ENCODE assay signal across 13 cellular contexts in genomic region chr20:47278907-47279348, GRCh38.
DNase-seq lines count a peak whose midpoint lies in the region; TF ChIP-seq lines count a peak whose summit lies in the region.
"Had no signal": no experiment of that assay in that cellular context is flagged by ENCODE, and none has a peak within 500 bp of the region (broad histone marks: within the 10 kb centered on the region; RNA-seq: fewer than 3 reads in every experiment).

No MANE protein-coding gene starts in this region.

- POLR2A ChIA-PET in activated CD4-positive, alpha-beta memory T cell treated with anti-CD3 and anti-CD28 coated beads, Interleukin-2, amount 10 ng/mL, durations not matched to agents 7 days and 5 days (lab: Charles Lee), result no interaction called here

- H3K79me2 ChIP-seq in osteoblast (ENCODE audit: insufficient read depth, low read length), result peaks cover 8% of the 10 kb centered on the region

- no peaks in the 10 kb centered on the region for H3K27me3 Mint-ChIP-seq in activated CD4-positive, alpha-beta memory T cell treated with anti-CD3 and anti-CD28 coated beads, Interleukin-2, amount 10 ng/mL, durations not matched to agents 7 days and 5 days

- no peak overlapping the region for H3K9ac ChIP-seq in BLaER1

- H4K20me1 ChIP-seq in BLaER1 (peaks cover 98% of the 10 kb centered on the region), osteoblast (ENCODE audit: insufficient read depth, low read length) (no peaks in the 10 kb centered on the region)

- no peak overlapping the region for H2AFZ ChIP-seq in osteoblast (ENCODE audit: low read length)

- H3K9me3 ChIP-seq in BLaER1 (no peaks in the 10 kb centered on the region), osteoblast (ENCODE audit: low read depth, low read length) (no peaks in the 10 kb centered on the region)
- H3K9me3 ChIP-seq: psoas muscle had no signal

- peaks cover 58% of the 10 kb centered on the region for H3K4me1 ChIP-seq in BLaER1
- H3K4me1 ChIP-seq in osteoblast (ENCODE audit: insufficient read depth, low read length), result peaks cover 52% of the 10 kb centered on the region

- no peaks in the 10 kb centered on the region for H3K9me3 Mint-ChIP-seq in activated CD4-positive, alpha-beta memory T cell treated with anti-CD3 and anti-CD28 coated beads, Interleukin-2, amount 10 ng/mL, durations not matched to agents 7 days and 5 days

- peaks cover 28% of the 10 kb centered on the region for H3K4me1 Mint-ChIP-seq in activated CD4-positive, alpha-beta memory T cell treated with anti-CD3 and anti-CD28 coated beads, Interleukin-2, amount 10 ng/mL, durations not matched to agents 7 days and 5 days

- H3K27me3 ChIP-seq in BLaER1, result no peaks in the 10 kb centered on the region
- no peaks in the 10 kb centered on the region for H3K27me3 ChIP-seq in osteoblast (ENCODE audit: insufficient read depth, low read length)

- H3K4me3 ChIP-seq in BLaER1, result no peak overlapping the region
- no peak overlapping the region for H3K4me3 ChIP-seq in choroid plexus epithelial cell (ENCODE audit: low read depth, low read length)
- no peak overlapping the region for H3K4me3 ChIP-seq in osteoblast (ENCODE audit: insufficient read depth, low read length)
- H3K4me3 ChIP-seq: psoas muscle had no signal

- TF ChIP-seq CTCF in choroid plexus epithelial cell (conservative IDR thresholded peaks at IDR 0.05; ENCODE audit: low read depth, low read length) (no peak), osteoblast (IDR thresholded peaks at IDR 0.05; ENCODE audit: extremely low read depth, low read depth, low read length) (no peak)

- peak; percentile 85 for DNase-seq in LHCN-M2 (ENCODE audit: low read depth)
- DNase-seq in choroid plexus epithelial cell (ENCODE audit: low read depth), result peak; percentile 40
- no peak for DNase-seq in osteoblast (ENCODE audit: insufficient read length, low spot score, missing footprints)
- no peak for DNase-seq in activated CD4-positive, alpha-beta memory T cell treated with anti-CD3 and anti-CD28 coated beads, Interleukin-2, amount 10 ng/mL, durations not matched to agents 7 days and 5 days
- DNase-seq in inferior parietal cortex (ENCODE audit: extremely low spot score), result no peak
- no peak for DNase-seq in DMS79 (lab: John Stamatoyannopoulos, UW)
- DNase-seq in T-helper 1 cell, result no peak
- DNase-seq: caudate nucleus; NCI-H1105 treated with DMSO at 0.1 percent for 48 hours; NK-92 treated with Interleukin-12 subunit alpha and Interleukin-12 subunit beta, amount 100 ng/mL, for 24 hours; psoas muscle had no signal

- CTCF ChIA-PET in activated CD4-positive, alpha-beta memory T cell treated with anti-CD3 and anti-CD28 coated beads, Interleukin-2, amount 10 ng/mL, durations not matched to agents 7 days and 5 days (lab: Charles Lee), result interaction anchor here (2.1 kb wide), 1 partner anchor 105 kb away, joined by 9 read pairs; no protein-coding TSS in a partner anchor

- H3K4me3 Mint-ChIP-seq in activated CD4-positive, alpha-beta memory T cell treated with anti-CD3 and anti-CD28 coated beads, Interleukin-2, amount 10 ng/mL, durations not matched to agents 7 days and 5 days, result no peak overlapping the region

- peaks cover 62% of the 10 kb centered on the region for H3K36me3 Mint-ChIP-seq in activated CD4-positive, alpha-beta memory T cell treated with anti-CD3 and anti-CD28 coated beads, Interleukin-2, amount 10 ng/mL, durations not matched to agents 7 days and 5 days (ENCODE audit: low read depth)

- no peak overlapping the region for H3K27ac Mint-ChIP-seq in activated CD4-positive, alpha-beta memory T cell treated with anti-CD3 and anti-CD28 coated beads, Interleukin-2, amount 10 ng/mL, durations not matched to agents 7 days and 5 days

- H3K4me2 ChIP-seq in BLaER1 (no peak overlapping the region), osteoblast (ENCODE audit: insufficient read depth, low read length) (no peak overlapping the region)

- H3K36me3 ChIP-seq in BLaER1, result peaks cover 100% of the 10 kb centered on the region
- peaks cover 42% of the 10 kb centered on the region for H3K36me3 ChIP-seq in osteoblast (ENCODE audit: insufficient read depth, low read length)

- H3K27ac ChIP-seq in BLaER1, result peak overlapping the region; percentile 35; the same call in 1 of the 2 replicates
- H3K27ac ChIP-seq in osteoblast (ENCODE audit: low read depth, low read length), result peak overlapping the region; percentile 11
- H3K27ac ChIP-seq: C4-2B, psoas muscle had no signal

Comparison
In these comparisons a context has a peak if more than half of its experiments do, and no peak if none do; other contexts are left out.
1. DNase-seq: peak in LHCN-M2 (single experiment) and choroid plexus epithelial cell (single experiment); none in osteoblast (single experiment), activated CD4-positive, alpha-beta memory T cell treated with anti-CD3 and anti-CD28 coated beads, Interleukin-2, amount 10 ng/mL, durations not matched to agents 7 days and 5 days (single experiment), inferior parietal cortex (single experiment), DMS79 (single experiment) and T-helper 1 cell (0 of 5).